5 cellular contexts compared by ENCODE assay signal in genomic region chr5:6520201-6520600, GRCh38.
"Had no signal": no experiment of that assay in that cellular context is flagged by ENCODE, and none has a peak within 500 bp of the region (broad histone marks: within the 10 kb centered on the region; RNA-seq: fewer than 3 reads in every experiment).

No MANE protein-coding gene starts in this region.

- H3K4me3 Mint-ChIP-seq: IgD-negative memory B cell had no signal

- DNase-seq: IMR-90, KBM-7 had no signal

- H3K4me3 ChIP-seq: K562 had no signal

- H3K27ac ChIP-seq: HL-60 had no signal
